8 cellular contexts compared by ENCODE assay signal in the genomic region with DNA sequence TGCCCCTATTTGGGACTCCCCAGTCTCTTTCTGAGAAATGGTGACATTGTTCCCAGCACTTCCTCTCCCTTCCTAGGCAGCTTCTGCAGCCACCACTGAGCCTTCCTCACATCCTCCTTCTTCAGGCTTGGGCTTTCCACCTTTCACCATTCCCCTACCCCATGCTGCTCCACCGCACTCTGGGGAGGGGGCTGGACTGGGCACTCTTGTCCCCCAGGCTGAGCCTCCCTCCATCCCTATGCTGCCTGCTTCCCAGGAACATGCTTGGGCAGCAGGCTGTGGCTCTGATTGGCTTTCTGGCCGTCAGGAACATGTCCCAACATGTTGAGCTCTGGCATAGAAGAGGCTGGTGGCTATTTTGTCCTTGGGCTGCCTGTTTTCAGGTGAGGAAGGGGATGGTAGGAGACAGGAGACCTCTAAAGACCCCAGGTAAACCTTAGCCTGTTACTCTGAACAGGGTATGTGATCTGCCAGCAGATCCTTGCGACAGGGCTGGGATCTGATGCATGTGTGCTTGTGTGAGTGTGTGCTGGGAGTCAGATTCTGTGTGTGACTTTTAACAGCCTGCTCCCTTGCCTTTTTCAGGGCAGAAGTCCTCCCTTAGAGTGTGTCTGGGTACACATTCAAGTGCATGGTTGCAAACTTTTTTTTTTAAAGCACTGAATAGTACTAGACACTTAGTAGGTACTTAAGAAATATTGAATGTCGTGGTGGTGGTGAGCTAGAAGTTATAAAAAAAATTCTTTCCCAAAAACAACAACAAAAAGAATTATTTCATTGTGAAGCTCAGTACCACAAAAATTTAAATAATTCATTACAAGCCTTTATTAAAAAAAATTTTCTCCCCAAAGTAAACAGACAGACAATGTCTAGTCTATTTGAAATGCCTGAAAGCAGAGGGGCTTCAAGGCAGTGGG. TPM values are rescaled to one million over a fixed set of nuclear protein-coding genes. Genes with fewer than 3 reads are reported as not detected.
DNase-seq lines count a peak whose midpoint lies in the region; ATAC-seq and TF ChIP-seq lines count a peak whose summit lies in the region.

No MANE protein-coding gene starts in this region.

- H3K36me3 ChIP-seq in left ventricle myocardium inferior (no peaks in the 10 kb centered on the region), upper lobe of right lung (no peaks in the 10 kb centered on the region)

- peak overlapping the region; percentile 99 for H3K27ac ChIP-seq in left ventricle myocardium inferior (replicated peaks)
- H3K27ac ChIP-seq in upper lobe of right lung: peak overlapping the region; percentile 97

- DNase-seq in left ventricle myocardium inferior: no peak
- DNase-seq in Right ventricle myocardium inferior (ENCODE audit: missing footprints): no peak
- DNase-seq in iris pigment epithelial cell (ENCODE audit: low read depth): peak; percentile 60
- no peak for DNase-seq in upper lobe of right lung
- no peak for DNase-seq in 8988T

- H3K4me1 ChIP-seq in left ventricle myocardium inferior (peaks cover 50% of the 10 kb centered on the region), upper lobe of right lung (peaks cover 31% of the 10 kb centered on the region)

- H3K9me3 ChIP-seq in left ventricle myocardium inferior (replicated peaks) (no peaks in the 10 kb centered on the region), upper lobe of right lung (no peaks in the 10 kb centered on the region)

- H3K27me3 ChIP-seq in left ventricle myocardium inferior (ENCODE audit: low read depth) (no peaks in the 10 kb centered on the region), upper lobe of right lung (no peaks in the 10 kb centered on the region)

- intact Hi-C loops in left ventricle myocardium inferior (cut with micrococcal nuclease): no loop called here
- intact Hi-C loops in Right ventricle myocardium inferior (cut with DNase I): no loop called here
- intact Hi-C loops in upper lobe of right lung (cut with DNase I): no loop called here

- TF ChIP-seq CTCF in left ventricle myocardium inferior (IDR thresholded peaks at IDR 0.05; ENCODE audit: borderline replicate concordance): no peak
- no peak for TF ChIP-seq CTCF in WI38 (IDR thresholded peaks at IDR 0.05; ENCODE audit: low read depth, low read length)
- no peak for TF ChIP-seq CTCF in upper lobe of right lung (IDR thresholded peaks at IDR 0.05)

- ATAC-seq in Right ventricle myocardium inferior (no peak), upper lobe of right lung (no peak), GM21528 (IDR thresholded peaks at IDR 0.05; ENCODE audit: low FRiP score, unreplicated experiment) (no peak), GM18861 (IDR thresholded peaks at IDR 0.05; ENCODE audit: unreplicated experiment) (no peak)

- H3K4me3 ChIP-seq in left ventricle myocardium inferior (no peak overlapping the region), WI38 (ENCODE audit: low read depth, low read length) (peak overlapping the region; percentile 40), upper lobe of right lung (peak overlapping the region; percentile 86)

RNA-seq across cellular contexts. Expression of a gene that starts 2.1 kb away (rescaled TPM):
- 67.2 TPM for total RNA-seq in left ventricle myocardium inferior
- total RNA-seq in Right ventricle myocardium inferior: 63.8 TPM
- 151 TPM for total RNA-seq in upper lobe of right lung

RNA-seq across cellular contexts. Expression of a gene that starts 21.2 kb away (rescaled TPM):
- total RNA-seq in left ventricle myocardium inferior (0.05 TPM), Right ventricle myocardium inferior (0.08 TPM), upper lobe of right lung (0.96 TPM)
